In genomic region chr16:16232692-16233061, GRCh38 we compare ENCODE assay signal across 9 cellular contexts. TPM values are rescaled to one million over a fixed set of nuclear protein-coding genes. Genes with fewer than 3 reads are reported as not detected.
A peak's percentile ranks its signal among the peaks of the same experiment; 100 is the strongest.
DNase-seq lines count a peak whose midpoint lies in the region; ATAC-seq and TF ChIP-seq lines count a peak whose summit lies in the region.
"Not testable (repeated sequence)": the region's sequence is repeated elsewhere in the genome, so short reads cannot be mapped to it uniquely, and the experiment has no call there.
"Had no signal": no experiment of that assay in that cellular context is flagged by ENCODE, and none has a peak within 500 bp of the region (broad histone marks: within the 10 kb centered on the region; RNA-seq: fewer than 3 reads in every experiment).

No MANE protein-coding gene starts in this region.

- not testable (repeated sequence) for H3K27ac Mint-ChIP-seq in T-helper 17 cell; effector memory CD8-positive, alpha-beta T cell
- peak overlapping the region; percentile 76 for H3K27ac Mint-ChIP-seq in memory B cell

- not testable (repeated sequence) for H3K36me3 ChIP-seq in tibial artery

- H3K4me1 ChIP-seq in tibial artery: not testable (repeated sequence)

- not testable (repeated sequence) for H3K27ac ChIP-seq in tibial artery

- intact Hi-C loops in tibial artery (cut with DNase I; ENCODE audit: low total_unique reads): not testable (repeated sequence)

- not testable (repeated sequence) for H3K4me1 Mint-ChIP-seq in T-helper 17 cell; effector memory CD8-positive, alpha-beta T cell (ENCODE audit: low read depth in 2 of 2); memory B cell

- not testable (repeated sequence) for H3K27me3 ChIP-seq in tibial artery

- not testable (repeated sequence) for H3K36me3 Mint-ChIP-seq in T-helper 17 cell (ENCODE audit: low read depth); effector memory CD8-positive, alpha-beta T cell (ENCODE audit: insufficient read depth); memory B cell

- not testable (repeated sequence) for H3K9me3 Mint-ChIP-seq in effector memory CD8-positive, alpha-beta T cell; memory B cell

- H3K4me3 ChIP-seq in tibial artery: peak overlapping the region; percentile 35 to 39

- H3K9me3 ChIP-seq in T-helper 17 cell (ENCODE audit: control insufficient read depth, low read length, poor library complexity, severe bottlenecking); tibial artery: not testable (repeated sequence)

- H3K27me3 Mint-ChIP-seq in T-helper 17 cell; effector memory CD8-positive, alpha-beta T cell; memory B cell: not testable (repeated sequence)

- not testable (repeated sequence) for DNase-seq in T-helper 17 cell; effector memory CD8-positive, alpha-beta T cell; memory B cell (ENCODE audit: low spot score in 2 of 2); tibial artery

- ATAC-seq in GM18511 (IDR thresholded peaks at IDR 0.05; ENCODE audit: unreplicated experiment) (peak; percentile 53), GM19467 (IDR thresholded peaks at IDR 0.05; ENCODE audit: unreplicated experiment) (peak; percentile 40), HG02798 (IDR thresholded peaks at IDR 0.05; ENCODE audit: poor library complexity, unreplicated experiment) (peak; percentile 40), HG03280 (IDR thresholded peaks at IDR 0.05; ENCODE audit: unreplicated experiment) (peak; percentile 46), T-helper 17 cell (peak; percentile 41), memory B cell (ENCODE audit: low read depth) (peak; percentile 38)
- peak; percentile 46 for ATAC-seq in effector memory CD8-positive, alpha-beta T cell (replicated peaks)

- TF ChIP-seq CTCF in tibial artery (IDR thresholded peaks at IDR 0.05): not testable (repeated sequence)

- H3K4me3 Mint-ChIP-seq in T-helper 17 cell, memory B cell: not testable (repeated sequence)
- peak overlapping the region; percentile 73 to 82 for H3K4me3 Mint-ChIP-seq in effector memory CD8-positive, alpha-beta T cell

RNA-seq across cellular contexts. Expression of gene NOMO3, which starts 0.3 kb away (rescaled TPM):
- 10 to 100 TPM; 48.5 to 50.6 TPM for total RNA-seq in T-helper 17 cell

RNA-seq across cellular contexts. Expression of gene ABCC6, which starts 9.4 kb away (rescaled TPM):
- total RNA-seq in T-helper 17 cell: not detected
- total RNA-seq: SK-MEL-5 had no signal
